Comparison of ENCODE assay signal across 1 cellular context in the genomic region with DNA sequence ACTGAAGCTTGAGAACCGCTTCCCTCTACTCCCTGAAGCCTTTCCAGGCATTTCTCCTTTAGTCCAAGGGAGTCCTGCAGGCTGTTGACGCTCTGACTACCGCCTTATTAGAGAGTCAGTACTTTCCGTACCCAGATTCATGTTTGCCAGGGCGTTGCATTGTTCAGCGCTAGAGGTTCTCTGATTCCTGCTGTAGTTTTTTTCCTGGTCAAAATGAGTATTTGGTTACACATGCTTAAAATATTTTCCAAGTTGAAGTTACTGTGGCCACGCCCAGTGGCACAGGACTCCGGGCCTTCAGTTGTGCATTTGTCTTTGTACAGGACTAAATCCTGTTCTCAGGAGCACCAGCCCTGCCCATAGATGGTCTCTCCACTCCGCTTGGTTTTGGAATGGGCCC.
TF ChIP-seq lines count a peak whose summit lies in the region.

No MANE protein-coding gene starts in this region.

TF ChIP-seq in HepG2, 621 proteins besides CTCF, POLR2A, EP300 and RAD21:
- TF ChIP-seq GFI1 (CRISPR knock-in tag; IDR thresholded peaks at IDR 0.05; ENCODE audit: borderline replicate concordance) (no peak), HNF4A (CRISPR knock-in tag; IDR thresholded peaks at IDR 0.05) (no peak), ZBTB38 (CRISPR knock-in tag; IDR thresholded peaks at IDR 0.05) (peak; percentile 77), ZBTB33 (CRISPR knock-in tag; IDR thresholded peaks at IDR 0.05) (peak; percentile 92)
